In the genomic region with DNA sequence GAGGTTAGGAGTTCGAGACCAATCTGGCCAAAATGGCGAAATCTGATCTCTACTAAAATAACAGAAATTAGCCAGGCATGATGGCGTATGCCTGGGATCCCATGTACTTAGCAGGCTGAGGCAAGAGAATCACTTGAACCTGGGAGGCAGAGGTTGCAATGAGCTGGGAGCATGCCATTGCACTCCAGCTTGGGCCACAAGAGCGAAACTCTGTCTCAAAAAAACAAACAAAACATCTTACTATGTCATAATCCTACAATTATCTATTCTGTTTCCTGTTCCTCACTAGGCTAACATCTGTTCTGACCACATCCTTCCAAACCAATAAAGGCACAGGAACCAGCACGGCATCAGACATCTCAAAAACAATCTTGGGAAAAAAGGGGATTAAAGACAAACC, we compare ENCODE assay signal across 1 cellular context.
TF ChIP-seq lines count a peak whose summit lies in the region.

No MANE protein-coding gene starts in this region.

TF ChIP-seq in IMR-90, 13 proteins besides CTCF, POLR2A, EP300 and RAD21:
- no peak for TF ChIP-seq NFE2L2 (IDR thresholded peaks at IDR 0.05; ENCODE audit: low read depth, low read length)
- TF ChIP-seq MAFK (IDR thresholded peaks at IDR 0.05; ENCODE audit: low read depth, low read length): no peak
- no peak for TF ChIP-seq CHD1 (IDR thresholded peaks at IDR 0.05; ENCODE audit: low read depth, low read length)
- TF ChIP-seq USF2 (IDR thresholded peaks at IDR 0.05; ENCODE audit: low read depth, low read length): no peak
- TF ChIP-seq BHLHE40 (IDR thresholded peaks at IDR 0.05; ENCODE audit: low read depth, low read length): no peak
- no peak for TF ChIP-seq SMC3 (IDR thresholded peaks at IDR 0.05; ENCODE audit: low read depth, low read length)
- no peak for TF ChIP-seq RCOR1 (IDR thresholded peaks at IDR 0.05; ENCODE audit: insufficient replicate concordance, low read length)
- no peak for TF ChIP-seq CEBPB (IDR thresholded peaks at IDR 0.05; ENCODE audit: low read depth, low read length)
- no peak for TF ChIP-seq RFX5 (IDR thresholded peaks at IDR 0.05; ENCODE audit: low read depth, low read length)
- TF ChIP-seq MXI1 (IDR thresholded peaks at IDR 0.05; ENCODE audit: borderline replicate concordance, low read depth, low read length): no peak
